8 cellular contexts compared by ENCODE assay signal in genomic region chr2:57759822-57760300, GRCh38.
DNase-seq lines count a peak whose midpoint lies in the region; ATAC-seq lines count a peak whose summit lies in the region.

No MANE protein-coding gene starts in this region.

- POLR2A ChIA-PET in CD8-positive, alpha-beta memory T cell (lab: Charles Lee) = no interaction called here

- no peak overlapping the region for H2BK5ac ChIP-seq in mesenchymal stem cell (ENCODE audit: low read depth, low read length, poor library complexity, severe bottlenecking)

- no peak overlapping the region for H2AK5ac ChIP-seq in mesenchymal stem cell (ENCODE audit: low read length, severe bottlenecking)

- peak; percentile 45 to 67 (median 55) for DNase-seq in CD8-positive, alpha-beta memory T cell
- peak; percentile 74 for DNase-seq in NCI-H774 (lab: John Stamatoyannopoulos, UW)
- DNase-seq in activated CD8-positive, alpha-beta memory T cell treated with anti-CD3 and anti-CD28 coated beads for 1 hour (ENCODE audit: extremely low read depth in 1 of 2, low read depth in 1 of 2) = peak; percentile 16 to 57
- peak; percentile 61 to 72 (median 69) for DNase-seq in effector memory CD8-positive, alpha-beta T cell
- DNase-seq in mesenchymal stem cell = peak; percentile 75
- DNase-seq in stimulated activated CD8-positive, alpha-beta memory T cell treated with anti-CD3 and anti-CD28 coated beads, Interleukin-15, amount 100 ng/mL, for 1 hour (ENCODE audit: low read depth) = peak; percentile 45

- peak overlapping the region; percentile 82 for H3K9ac ChIP-seq in mesenchymal stem cell (ENCODE audit: low read length)

- no peaks in the 10 kb centered on the region for H3K36me3 ChIP-seq in CD8-positive, alpha-beta memory T cell (ENCODE audit: insufficient read depth, low read length)
- no peaks in the 10 kb centered on the region for H3K36me3 ChIP-seq in mesenchymal stem cell (ENCODE audit: control insufficient read depth in 1 of 2, insufficient read depth in 2 of 2, low read depth in 1 of 2, low read length in 2 of 2)

- no peak overlapping the region for H3K4me3 ChIP-seq in CD8-positive, alpha-beta memory T cell (ENCODE audit: low read length)
- peak overlapping the region; percentile 44 to 59 for H3K4me3 ChIP-seq in mesenchymal stem cell (ENCODE audit: insufficient read depth in 1 of 2, low read depth in 1 of 2, low read length in 2 of 2)

- no peak overlapping the region for H3K23ac ChIP-seq in mesenchymal stem cell (ENCODE audit: low read length in 2 of 2)

- H3K9me3 ChIP-seq in CD8-positive, alpha-beta memory T cell (ENCODE audit: low read length) = no peaks in the 10 kb centered on the region
- H3K9me3 ChIP-seq in mesenchymal stem cell (ENCODE audit: control insufficient read depth, low read length) = no peaks in the 10 kb centered on the region

- H3K4me1 Mint-ChIP-seq in CD8-positive, alpha-beta memory T cell = peaks cover 0 to 9% (median 3%) of the 10 kb centered on the region in 3 donors
- peaks cover 0 to 2% of the 10 kb centered on the region in 2 donors for H3K4me1 Mint-ChIP-seq in effector memory CD8-positive, alpha-beta T cell (ENCODE audit: low read depth in 2 of 2)

- no peak overlapping the region for H2BK12ac ChIP-seq in mesenchymal stem cell (ENCODE audit: low read length in 2 of 2)

- no peak overlapping the region for H2BK120ac ChIP-seq in mesenchymal stem cell (ENCODE audit: low read depth, low read length)

- no peak overlapping the region for H3K27ac Mint-ChIP-seq in CD8-positive, alpha-beta memory T cell
- H3K27ac Mint-ChIP-seq in effector memory CD8-positive, alpha-beta T cell = no peak overlapping the region

- H3K79me1 ChIP-seq in mesenchymal stem cell (replicated peaks; ENCODE audit: low read length, poor library complexity, severe bottlenecking) = no peaks in the 10 kb centered on the region

- no peak overlapping the region for H4K8ac ChIP-seq in mesenchymal stem cell (ENCODE audit: low read length)

- no peak overlapping the region for H3K27ac ChIP-seq in CD8-positive, alpha-beta memory T cell (ENCODE audit: low read depth, low read length)
- no peak overlapping the region for H3K27ac ChIP-seq in mesenchymal stem cell (ENCODE audit: low read length, poor library complexity, severe bottlenecking)

- H3K4me2 ChIP-seq in mesenchymal stem cell (ENCODE audit: low read length, poor library complexity, severe bottlenecking) = peak overlapping the region; percentile 82

- peaks cover 4% of the 10 kb centered on the region for H3K4me1 ChIP-seq in CD8-positive, alpha-beta memory T cell (ENCODE audit: insufficient read depth, low read length)
- H3K4me1 ChIP-seq in mesenchymal stem cell (ENCODE audit: control insufficient read depth, insufficient read depth, low read depth, low read length) = no peaks in the 10 kb centered on the region

- peaks cover 3% of the 10 kb centered on the region for H3K27me3 ChIP-seq in CD8-positive, alpha-beta memory T cell (ENCODE audit: insufficient read depth, low read length, poor library complexity, severe bottlenecking)
- H3K27me3 ChIP-seq in mesenchymal stem cell (ENCODE audit: control insufficient read depth in 1 of 2, insufficient read depth in 1 of 2, low read length in 2 of 2) = no peaks in the 10 kb centered on the region

- no peak overlapping the region for H3K14ac ChIP-seq in mesenchymal stem cell (ENCODE audit: low read length in 2 of 2)

- peak; percentile 93 for ATAC-seq in GM19455 (IDR thresholded peaks at IDR 0.05; ENCODE audit: unreplicated experiment)
- peak; percentile 85 for ATAC-seq in HG03571 (IDR thresholded peaks at IDR 0.05; ENCODE audit: unreplicated experiment)
- peak; percentile 73 for ATAC-seq in effector memory CD8-positive, alpha-beta T cell (replicated peaks)

- H2BK15ac ChIP-seq in mesenchymal stem cell (ENCODE audit: low read depth, poor library complexity, severe bottlenecking) = no peak overlapping the region

- H3K4me3 Mint-ChIP-seq in CD8-positive, alpha-beta memory T cell = peak overlapping the region in 2 of 7 donors; percentile 11 to 35
- H3K4me3 Mint-ChIP-seq in effector memory CD8-positive, alpha-beta T cell = peak overlapping the region in 1 of 2 donors; percentile 13

- CTCF ChIA-PET in CD8-positive, alpha-beta memory T cell (lab: Charles Lee) = interaction anchor here (0.7 to 2.1 kb wide), 6 partner anchors 10 to 16 kb away, joined by 3 to 8 read pairs (median 4); no protein-coding TSS in a partner anchor

- peak overlapping the region; percentile 46 for H2AFZ ChIP-seq in mesenchymal stem cell (ENCODE audit: low read depth, low read length)

- H4K91ac ChIP-seq in mesenchymal stem cell (ENCODE audit: low read length) = no peak overlapping the region

- H3K36me3 Mint-ChIP-seq in CD8-positive, alpha-beta memory T cell = no peaks in the 10 kb centered on the region
- H3K36me3 Mint-ChIP-seq in effector memory CD8-positive, alpha-beta T cell (ENCODE audit: insufficient read depth) = no peaks in the 10 kb centered on the region

- no peak overlapping the region for H3K4ac ChIP-seq in mesenchymal stem cell (ENCODE audit: low read depth in 1 of 2, low read length in 2 of 2)

- H3K18ac ChIP-seq in mesenchymal stem cell (ENCODE audit: low read depth in 1 of 2, low read length in 2 of 2) = no peak overlapping the region

- H3K27me3 Mint-ChIP-seq in CD8-positive, alpha-beta memory T cell = peaks cover 2 to 6% of the 10 kb centered on the region in 2 donors
- H3K27me3 Mint-ChIP-seq in effector memory CD8-positive, alpha-beta T cell = peaks cover 6 to 16% of the 10 kb centered on the region in 2 donors

- no peaks in the 10 kb centered on the region for H3K9me3 Mint-ChIP-seq in CD8-positive, alpha-beta memory T cell
- no peaks in the 10 kb centered on the region for H3K9me3 Mint-ChIP-seq in effector memory CD8-positive, alpha-beta T cell

- WGBS in mesenchymal stem cell = 9% methylated on average over 19 of the region's 19 CpGs
